Comparison of ENCODE assay signal across 15 cellular contexts in genomic region chr1:181503130-181503810, GRCh38. TPM values are rescaled to one million over a fixed set of nuclear protein-coding genes. Genes with fewer than 3 reads are reported as not detected.
DNase-seq lines count a peak whose midpoint lies in the region; TF ChIP-seq lines count a peak whose summit lies in the region.
"Had no signal": no experiment of that assay in that cellular context is flagged by ENCODE, and none has a peak within 500 bp of the region (broad histone marks: within the 10 kb centered on the region; RNA-seq: fewer than 3 reads in every experiment).

No MANE protein-coding gene starts in this region.

- H3K27ac ChIP-seq in mesenchymal stem cell (ENCODE audit: low read length, poor library complexity, severe bottlenecking) (no peak overlapping the region), vagina (peak overlapping the region; percentile 14)

- H3K18ac ChIP-seq in mesenchymal stem cell (ENCODE audit: low read depth in 1 of 2, low read length in 2 of 2): no peak overlapping the region

- no peak overlapping the region for H2BK5ac ChIP-seq in mesenchymal stem cell (ENCODE audit: low read depth, low read length, poor library complexity, severe bottlenecking)

- WGBS in mesenchymal stem cell: 72% methylated on average over 6 of the region's 6 CpGs

- H3K14ac ChIP-seq in mesenchymal stem cell (ENCODE audit: low read length in 2 of 2): no peak overlapping the region

- H3K23ac ChIP-seq in mesenchymal stem cell (ENCODE audit: low read length in 2 of 2): no peak overlapping the region

- H4K8ac ChIP-seq in mesenchymal stem cell (ENCODE audit: low read length): no peak overlapping the region

- H3K9ac ChIP-seq in mesenchymal stem cell (ENCODE audit: low read length): peak overlapping the region; percentile 69

- no peak for TF ChIP-seq CTCF in vagina (IDR thresholded peaks at IDR 0.05)

- H2BK15ac ChIP-seq in mesenchymal stem cell (ENCODE audit: low read depth, poor library complexity, severe bottlenecking): no peak overlapping the region

- H4K91ac ChIP-seq in mesenchymal stem cell (ENCODE audit: low read length): no peak overlapping the region

- no peak overlapping the region for H2BK12ac ChIP-seq in mesenchymal stem cell (ENCODE audit: low read length in 2 of 2)

- peaks cover 0 to 57% of the 10 kb centered on the region in 2 experiments for H3K27me3 ChIP-seq in mesenchymal stem cell (ENCODE audit: control insufficient read depth in 1 of 2, insufficient read depth in 1 of 2, low read length in 2 of 2)
- H3K27me3 ChIP-seq in vagina: no peaks in the 10 kb centered on the region

- H2AFZ ChIP-seq in mesenchymal stem cell (ENCODE audit: low read depth, low read length): no peak overlapping the region

- H3K4me2 ChIP-seq in mesenchymal stem cell (ENCODE audit: low read length, poor library complexity, severe bottlenecking): no peak overlapping the region

- DNase-seq in SIG-M5 treated with dmso at 0.1 percent for 504 hours (lab: John Stamatoyannopoulos, UW; ENCODE audit: unreplicated experiment) (peak; percentile 42), SIG-M5 (lab: John Stamatoyannopoulos, UW) (no peak), amniotic epithelial cell (ENCODE audit: low read depth) (peak; percentile 1), mesenchymal stem cell (no peak), vagina (ENCODE audit: extremely low spot score in 2 of 2) (peak in 1 of 2 donors; percentile 92), NCI-H2171 treated with DMSO at 0.1 percent for 48 hours (lab: John Stamatoyannopoulos, UW) (no peak), SW480 (ENCODE audit: low spot score) (no peak), NCI-H2107 (lab: John Stamatoyannopoulos, UW) (no peak)
- DNase-seq: activated CD8-positive, alpha-beta memory T cell treated with anti-CD3 and anti-CD28 coated beads, Interleukin-2, amount 10 ng/mL, durations not matched to agents 7 days and 5 days; activated naive CD4-positive, alpha-beta T cell treated with anti-CD3 and anti-CD28 coated beads, Interleukin-2, amount 10 ng/mL, durations not matched to agents 7 days and 5 days; caudate nucleus; hippocampal formation; NCI-H1105 treated with DMSO at 0.1 percent for 48 hours; NCI-H524 treated with DMSO at 0.1 percent for 48 hours; small intestine had no signal

- H2AK5ac ChIP-seq in mesenchymal stem cell (ENCODE audit: low read length, severe bottlenecking): no peak overlapping the region

- no peak overlapping the region for H2BK120ac ChIP-seq in mesenchymal stem cell (ENCODE audit: low read depth, low read length)

- intact Hi-C loops in vagina (cut with DNase I): no loop called here

- TF ChIP-seq POLR2A in vagina (IDR thresholded peaks at IDR 0.05): no peak

- no peaks in the 10 kb centered on the region for H3K36me3 ChIP-seq in mesenchymal stem cell (ENCODE audit: control insufficient read depth in 1 of 2, insufficient read depth in 2 of 2, low read depth in 1 of 2, low read length in 2 of 2)
- H3K36me3 ChIP-seq in vagina: no peaks in the 10 kb centered on the region

- no peak overlapping the region for H3K4ac ChIP-seq in mesenchymal stem cell (ENCODE audit: low read depth in 1 of 2, low read length in 2 of 2)

- H3K79me1 ChIP-seq in mesenchymal stem cell (replicated peaks; ENCODE audit: low read length, poor library complexity, severe bottlenecking): no peaks in the 10 kb centered on the region

- no peaks in the 10 kb centered on the region for H3K4me1 ChIP-seq in mesenchymal stem cell (ENCODE audit: control insufficient read depth, insufficient read depth, low read depth, low read length)
- H3K4me1 ChIP-seq in vagina: no peaks in the 10 kb centered on the region

- H3K9me3 ChIP-seq in mesenchymal stem cell (ENCODE audit: control insufficient read depth, low read length): no peaks in the 10 kb centered on the region
- no peaks in the 10 kb centered on the region for H3K9me3 ChIP-seq in vagina

- peak overlapping the region in 1 of 2 experiments; percentile 17 for H3K4me3 ChIP-seq in mesenchymal stem cell (ENCODE audit: insufficient read depth in 1 of 2, low read depth in 1 of 2, low read length in 2 of 2)
- no peak overlapping the region for H3K4me3 ChIP-seq in vagina

RNA-seq across cellular contexts. Expression of gene CACNA1E, which starts 20.0 kb away (rescaled TPM):
- not detected for polyA plus RNA-seq in mesenchymal stem cell (2013, experiment 1 of 2)
- polyA plus RNA-seq in mesenchymal stem cell (2013, experiment 2 of 2): not detected
- total RNA-seq in vagina: not detected
- total RNA-seq: activated CD8-positive, alpha-beta memory T cell treated with anti-CD3 and anti-CD28 coated beads, Interleukin-2, amount 10 ng/mL, durations not matched to agents 7 days and 5 days had no signal

Comparison
In these comparisons a context has a peak if more than half of its experiments do, and no peak if none do; other contexts are left out.
1. DNase-seq: peak in SIG-M5 treated with dmso at 0.1 percent for 504 hours (single experiment) and amniotic epithelial cell (single experiment); none in SIG-M5 (single experiment), mesenchymal stem cell (single experiment), NCI-H2171 treated with DMSO at 0.1 percent for 48 hours (single experiment), SW480 (single experiment) and NCI-H2107 (single experiment).